25 cellular contexts compared by ENCODE assay signal in the genomic region with DNA sequence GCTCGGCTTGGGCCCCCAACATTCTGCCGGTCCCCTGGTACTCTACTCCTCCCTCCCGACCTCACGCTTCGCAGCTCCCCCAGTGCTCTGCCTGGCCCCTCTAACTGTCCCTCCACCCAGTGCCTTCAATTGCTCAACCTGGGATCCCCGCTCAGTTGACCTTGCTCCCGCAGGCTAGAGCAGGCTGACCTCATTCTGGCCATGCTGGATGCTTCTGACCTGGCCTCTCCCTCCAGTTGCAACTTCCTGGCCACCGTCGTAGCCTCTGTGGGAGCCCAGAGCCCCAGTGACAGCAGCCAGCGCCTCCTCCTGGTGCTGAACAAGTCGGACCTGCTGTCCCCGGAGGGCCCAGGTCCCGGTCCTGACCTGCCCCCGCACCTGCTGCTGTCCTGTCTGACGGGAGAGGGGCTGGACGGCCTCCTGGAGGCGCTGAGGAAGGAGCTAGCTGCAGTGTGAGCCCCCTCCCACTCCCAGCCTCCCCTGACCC. TPM values are rescaled to one million over a fixed set of nuclear protein-coding genes. Genes with fewer than 3 reads are reported as not detected.
DNase-seq lines count a peak whose midpoint lies in the region; ATAC-seq and TF ChIP-seq lines count a peak whose summit lies in the region.
"Had no signal": no experiment of that assay in that cellular context is flagged by ENCODE, and none has a peak within 500 bp of the region (broad histone marks: within the 10 kb centered on the region; RNA-seq: fewer than 3 reads in every experiment).

No MANE protein-coding gene starts in this region.

- H3K4me2 ChIP-seq in GM23338 (peak overlapping the region; percentile 72), mesendoderm (ENCODE audit: low read length) (no peak overlapping the region)
- H3K4me2 ChIP-seq: PC-9, smooth muscle cell had no signal

- H2AK5ac ChIP-seq in mesendoderm (ENCODE audit: low read length), result no peak overlapping the region

- H3K27ac Mint-ChIP-seq in GM23338, result peak overlapping the region; percentile 80; the same call in 1 of the 2 replicates
- H3K27ac Mint-ChIP-seq: activated naive CD8-positive, alpha-beta T cell; activated T-helper 17 cell treated with anti-CD3 and anti-CD28 coated beads, Interleukin-2, amount 50 U/mL, for 72 hours had no signal

- H3K4me3 ChIP-seq in GM23338 (peak overlapping the region; percentile 46), mesendoderm (ENCODE audit: low read length) (no peak overlapping the region)
- H3K4me3 ChIP-seq: GM23248, left lung, PC-9, psoas muscle, SJCRH30, smooth muscle cell, tibial artery had no signal

- H3K79me1 ChIP-seq in mesendoderm (ENCODE audit: low read length), result peaks cover 2% of the 10 kb centered on the region

- H2BK5ac ChIP-seq in mesendoderm (ENCODE audit: low read length), result no peak overlapping the region

- H3K4me1 Mint-ChIP-seq in GM23338, result peaks cover 29% of the 10 kb centered on the region; the same call in 2 of the 3 replicates

- no peak overlapping the region for H3K18ac ChIP-seq in mesendoderm (ENCODE audit: low read length)

- H2AFZ ChIP-seq in GM23338, result no peak overlapping the region
- H2AFZ ChIP-seq: GM23248, PC-9 had no signal

- H3K23ac ChIP-seq in mesendoderm (ENCODE audit: low read length), result no peak overlapping the region

- H3K4ac ChIP-seq in mesendoderm (ENCODE audit: low read depth, low read length), result no peak overlapping the region

- no peak overlapping the region for H3K9ac ChIP-seq in mesendoderm (ENCODE audit: low read length)
- H3K9ac ChIP-seq: GM23248 had no signal

- no CpG with 5 or more reads among the region's 17 CpGs for WGBS in mesendoderm (ENCODE audit: extremely low coverage, insufficient coverage, low lambda C conversion rate)

- H3K9me3 Mint-ChIP-seq in GM23338, result no peaks in the 10 kb centered on the region
- H3K9me3 Mint-ChIP-seq: activated T-helper 17 cell treated with anti-CD3 and anti-CD28 coated beads, Interleukin-2, amount 50 U/mL, for 72 hours; CD14-positive monocyte had no signal

- peak in 1 of 2 experiments; percentile 63; a peak in 3 of 4 replicates for TF ChIP-seq CTCF in GM23338 (conservative IDR thresholded peaks at IDR 0.05; ENCODE audit: low read depth in 2 of 2)

- H3K27me3 Mint-ChIP-seq in GM23338 (ENCODE audit: insufficient read depth, low read depth, poor library complexity), result peaks cover 22% of the 10 kb centered on the region
- H3K27me3 Mint-ChIP-seq: activated naive CD8-positive, alpha-beta T cell; activated T-helper 17 cell treated with anti-CD3 and anti-CD28 coated beads, Interleukin-2, amount 50 U/mL, for 72 hours had no signal

- H4K20me1 ChIP-seq in GM23338 (replicated peaks; ENCODE audit: insufficient read depth), result no peaks in the 10 kb centered on the region

- H2BK120ac ChIP-seq in mesendoderm (ENCODE audit: low read depth, low read length), result no peak overlapping the region

- H3K4me3 Mint-ChIP-seq in GM23338, result peak overlapping the region; percentile 46; the same call in 2 of the 3 replicates
- H3K4me3 Mint-ChIP-seq: activated naive CD8-positive, alpha-beta T cell; activated T-helper 17 cell treated with anti-CD3 and anti-CD28 coated beads, Interleukin-2, amount 50 U/mL, for 72 hours; CD14-positive monocyte had no signal

- H3K36me3 Mint-ChIP-seq in GM23338 (ENCODE audit: low read depth), result peaks cover 32% of the 10 kb centered on the region
- H3K36me3 Mint-ChIP-seq: activated naive CD8-positive, alpha-beta T cell had no signal

- H3K4me1 ChIP-seq in GM23338 (ENCODE audit: insufficient read depth), result peaks cover 26% of the 10 kb centered on the region; the same call in 1 of the 2 replicates
- H3K4me1 ChIP-seq in mesendoderm (ENCODE audit: control insufficient read depth, low read depth, low read length), result no peaks in the 10 kb centered on the region

- H3K27ac ChIP-seq in GM23338 (ENCODE audit: low read depth) (peak overlapping the region; percentile 74), mesendoderm (ENCODE audit: low read depth, low read length) (no peak overlapping the region)
- H3K27ac ChIP-seq: GM23248, left lung, PC-9, psoas muscle, SJCRH30, tibial artery had no signal

- DNase-seq in GM23338 (ENCODE audit: low spot score) (peak; percentile 76), cerebellar cortex (ENCODE audit: low spot score) (peak; percentile 13), mesendoderm (peak; percentile 79), SW480 (ENCODE audit: low spot score) (no peak), D341Med (ENCODE audit: low spot score) (no peak), HuH-7 (ENCODE audit: low spot score) (no peak)
- DNase-seq: activated CD4-positive, alpha-beta T cell treated with anti-CD3 and anti-CD28 coated beads, Interleukin-2, amount 50 U/mL, for 1 hour; GM23248; Kasumi-1; NCI-H1092; NCI-H1930; NCI-H345; PC-9; SJCRH30; stimulated activated CD4-positive, alpha-beta T cell treated with anti-CD3 and anti-CD28 coated beads, Interleukin-2, amount 100 ng/mL, for 48 hours; tibial artery had no signal

- H2BK15ac ChIP-seq in mesendoderm (replicated peaks; ENCODE audit: low read depth), result no peak overlapping the region

- H4K5ac ChIP-seq in mesendoderm (ENCODE audit: low read length), result no peak overlapping the region

- no peak overlapping the region for H4K8ac ChIP-seq in mesendoderm (ENCODE audit: low read depth, low read length)

- no peaks in the 10 kb centered on the region for H3K9me2 ChIP-seq in GM23338 (ENCODE audit: insufficient read depth)

- no peaks in the 10 kb centered on the region for H3K79me2 ChIP-seq in GM23338 (replicated peaks; ENCODE audit: insufficient read depth)
- H3K79me2 ChIP-seq in mesendoderm (ENCODE audit: control insufficient read depth, insufficient read depth, low read length), result no peaks in the 10 kb centered on the region

- H3F3A ChIP-seq in GM23338 (replicated peaks; ENCODE audit: low read depth), result peaks cover 15% of the 10 kb centered on the region; the same call in 1 of the 2 replicates

- no peak; the same call in 2 of the 3 replicates for ATAC-seq in GM23338
- ATAC-seq: activated T-helper 17 cell treated with anti-CD3 and anti-CD28 coated beads, Interleukin-2, amount 50 U/mL, for 72 hours; left lung; psoas muscle; stimulated activated naive CD8-positive, alpha-beta T cell treated with anti-CD3 and anti-CD28 coated beads, Interleukin-15, Interleukin-2, amounts not matched to agents 100 U/mL and 50 U/mL, for 24 hours had no signal

- peaks cover 6% of the 10 kb centered on the region; the same call in 1 of the 2 replicates for H3K36me3 ChIP-seq in GM23338 (ENCODE audit: insufficient read depth)
- H3K36me3 ChIP-seq in mesendoderm (ENCODE audit: control insufficient read depth, insufficient read depth, low read length), result no peaks in the 10 kb centered on the region

- peak overlapping the region; percentile 35 for H3K56ac ChIP-seq in mesendoderm (ENCODE audit: low read length)

- H3K27me3 ChIP-seq in GM23338 (ENCODE audit: insufficient read depth) (no peaks in the 10 kb centered on the region), mesendoderm (ENCODE audit: insufficient read depth, low read length, poor library complexity) (no peaks in the 10 kb centered on the region)
- H3K27me3 ChIP-seq: left lung, SJCRH30, tibial artery had no signal

TF ChIP-seq in GM23338, 12 proteins besides CTCF, POLR2A, EP300 and RAD21 (continues in another document):
- TF ChIP-seq JUNB (IDR thresholded peaks at IDR 0.05; ENCODE audit: unreplicated experiment), result no peak
- no peak for TF ChIP-seq CREB1 (CRISPR knock-in tag; IDR thresholded peaks at IDR 0.05; ENCODE audit: low read depth)

RNA-seq across cellular contexts. Expression of gene GTPBP3, which starts 3.6 kb away (rescaled TPM):
- 67.8 and 78.6 TPM in 2 replicates for total RNA-seq in GM23338 (2014; rRNA removed; shearing (Covaris generic))
- 23.5 and 25.4 TPM in 2 replicates for polyA plus RNA-seq in GM23338 (2016; fragmentation: Nextera tagmentation; extraction: Ambion mirVana)
- 25.9 TPM for polyA plus RNA-seq in mesendoderm (2013, experiment 1 of 2)
- 26.0 TPM for polyA plus RNA-seq in mesendoderm (2013, experiment 2 of 2)

RNA-seq across cellular contexts. Expression of gene ANO8, which starts 6.3 kb away (rescaled TPM):
- 14.4 and 24.9 TPM in 2 replicates for total RNA-seq in GM23338 (2014; rRNA removed; shearing (Covaris generic))
- polyA plus RNA-seq in GM23338 (2016; fragmentation: Nextera tagmentation; extraction: Ambion mirVana), result 4.3 and 4.5 TPM in 2 replicates
- 4.2 TPM for polyA plus RNA-seq in mesendoderm (2013, experiment 1 of 2)
- polyA plus RNA-seq in mesendoderm (2013, experiment 2 of 2), result 4.3 TPM

RNA-seq across cellular contexts. Expression of gene DDA1, which starts 31.6 kb away (rescaled TPM):
- 28.2 and 34.6 TPM in 2 replicates for total RNA-seq in GM23338 (2014; rRNA removed; shearing (Covaris generic))
- polyA plus RNA-seq in GM23338 (2016; fragmentation: Nextera tagmentation; extraction: Ambion mirVana), result 107 and 112 TPM in 2 replicates
- 87.4 TPM for polyA plus RNA-seq in mesendoderm (2013, experiment 1 of 2)
- polyA plus RNA-seq in mesendoderm (2013, experiment 2 of 2), result 85.3 TPM

RNA-seq across cellular contexts. Expression of gene MRPL34, which starts 35.2 kb away (rescaled TPM):
- total RNA-seq in GM23338 (2014; rRNA removed; shearing (Covaris generic)), result 59.9 and 70.6 TPM in 2 replicates
- polyA plus RNA-seq in GM23338 (2016; fragmentation: Nextera tagmentation; extraction: Ambion mirVana), result 266 and 280 TPM in 2 replicates
- polyA plus RNA-seq in mesendoderm (2013, experiment 1 of 2), result 73.8 TPM
- 75.8 TPM for polyA plus RNA-seq in mesendoderm (2013, experiment 2 of 2)

RNA-seq across cellular contexts. Expression of gene PLVAP, which starts 36.2 kb away (rescaled TPM):
- total RNA-seq in GM23338 (2014; rRNA removed; shearing (Covaris generic)), result not detected in 2 replicates
- not detected in 2 replicates for polyA plus RNA-seq in GM23338 (2016; fragmentation: Nextera tagmentation; extraction: Ambion mirVana)
- 0.06 TPM for polyA plus RNA-seq in mesendoderm (2013, experiment 1 of 2)
- 0.08 TPM for polyA plus RNA-seq in mesendoderm (2013, experiment 2 of 2)
- total RNA-seq: fibroblast of lung, GM23248, PC-9, SJCRH30, smooth muscle cell had no signal
- polyA plus RNA-seq: AG04450, fibroblast of lung, GM23248, smooth muscle cell had no signal

Comparison
In these comparisons a context has a peak if more than half of its experiments do, and no peak if none do; other contexts are left out.
1. DNase-seq: peak in GM23338 (single experiment), cerebellar cortex (single experiment) and mesendoderm (single experiment); none in SW480 (single experiment), D341Med (single experiment) and HuH-7 (single experiment).